In the genomic region with DNA sequence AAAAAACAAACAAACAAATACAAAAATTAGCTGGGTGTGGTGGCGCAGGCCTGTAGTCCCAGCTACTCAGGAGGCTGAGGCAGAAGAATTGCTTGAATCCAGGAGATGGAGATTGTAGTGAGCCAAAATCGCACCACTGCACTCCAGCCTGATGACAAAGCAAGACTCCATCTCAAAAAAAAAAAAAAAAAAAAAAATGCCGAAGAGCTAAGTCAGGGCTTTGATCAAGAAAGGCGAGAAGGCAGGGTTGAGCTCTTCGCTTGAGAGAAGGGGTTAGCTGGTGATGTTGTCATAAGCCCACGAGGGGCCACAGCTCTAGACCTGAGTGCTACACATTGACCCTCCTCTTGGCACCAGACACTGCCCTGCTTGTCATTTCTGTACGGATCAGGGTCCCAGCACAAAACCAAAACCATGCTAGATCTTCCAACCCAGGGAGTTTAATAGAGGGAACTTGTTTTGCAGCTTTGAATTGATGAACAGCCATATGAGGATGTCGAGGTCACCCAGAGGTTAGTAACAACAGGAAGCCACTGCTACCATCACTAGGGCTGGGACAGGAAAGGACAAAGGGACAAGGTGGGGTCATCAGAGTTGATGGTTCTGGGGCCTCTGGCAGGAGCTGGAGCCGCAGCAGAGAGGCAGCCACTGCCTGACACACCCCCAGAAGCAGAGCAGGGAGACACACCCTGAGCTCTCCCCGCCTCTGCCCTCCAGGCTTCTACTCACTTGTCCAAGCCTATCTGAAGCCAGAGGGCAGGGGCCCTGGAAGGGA, we compare ENCODE assay signal across 1 cellular context.
TF ChIP-seq lines count a peak whose summit lies in the region.

No MANE protein-coding gene starts in this region.

TF ChIP-seq in HepG2, 621 proteins besides CTCF, POLR2A, EP300 and RAD21 (continued from another document and continues in another):
- TF ChIP-seq ZXDC (CRISPR knock-in tag; IDR thresholded peaks at IDR 0.05) (no peak), ZFYVE20 (CRISPR knock-in tag; IDR thresholded peaks at IDR 0.05; ENCODE audit: borderline replicate concordance, low read depth) (no peak), SNRNP70 (IDR thresholded peaks at IDR 0.05; ENCODE audit: low read depth, low read length) (no peak), KAT7 (CRISPR knock-in tag; IDR thresholded peaks at IDR 0.05; ENCODE audit: borderline replicate concordance) (no peak), SAFB2 (CRISPR knock-in tag; IDR thresholded peaks at IDR 0.05; ENCODE audit: borderline replicate concordance, low read depth) (no peak), ZNF484 (CRISPR knock-in tag; IDR thresholded peaks at IDR 0.05; ENCODE audit: borderline replicate concordance, low read depth) (no peak), ZNF280B (CRISPR knock-in tag; IDR thresholded peaks at IDR 0.05; ENCODE audit: borderline replicate concordance) (no peak), ZNF530 (CRISPR knock-in tag; IDR thresholded peaks at IDR 0.05; ENCODE audit: low read depth) (no peak), KDM5A (IDR thresholded peaks at IDR 0.05; ENCODE audit: borderline replicate concordance, low read length) (no peak), KLF11 (CRISPR knock-in tag; IDR thresholded peaks at IDR 0.05) (no peak), PHF20 (CRISPR knock-in tag; IDR thresholded peaks at IDR 0.05) (no peak), FOXK2 (IDR thresholded peaks at IDR 0.05) (no peak), ZNF501 (CRISPR knock-in tag; IDR thresholded peaks at IDR 0.05) (no peak), ZFY (CRISPR knock-in tag; IDR thresholded peaks at IDR 0.05) (peak; percentile 33; the same call in 1 of the 2 replicates), ZNF678 (CRISPR knock-in tag; IDR thresholded peaks at IDR 0.05) (0 out of 2 replicates have a peak, but pooled peaks have one; percentile 61), ZNF567 (CRISPR knock-in tag; IDR thresholded peaks at IDR 0.05; ENCODE audit: borderline replicate concordance) (peak; percentile 62; the same call in 1 of the 2 replicates), BHLHE40 (IDR thresholded peaks at IDR 0.05; ENCODE audit: low read length) (no peak), ASH2L (IDR thresholded peaks at IDR 0.05; ENCODE audit: insufficient read length, low read depth, low read length) (no peak), KLF12 (CRISPR knock-in tag; IDR thresholded peaks at IDR 0.05; ENCODE audit: borderline replicate concordance) (no peak), DNMT1 (CRISPR knock-in tag; IDR thresholded peaks at IDR 0.05) (peak; percentile 56; the same call in 1 of the 2 replicates), ZBTB4 (CRISPR knock-in tag; IDR thresholded peaks at IDR 0.05; ENCODE audit: borderline replicate concordance) (no peak), ZFP1 (CRISPR knock-in tag; IDR thresholded peaks at IDR 0.05) (no peak), CBX5 (CRISPR knock-in tag; IDR thresholded peaks at IDR 0.05; ENCODE audit: borderline replicate concordance) (no peak), ZNF557 (CRISPR knock-in tag; IDR thresholded peaks at IDR 0.05) (no peak), TMF1 (CRISPR knock-in tag; IDR thresholded peaks at IDR 0.05; ENCODE audit: low read depth) (no peak), HBP1 (CRISPR knock-in tag; IDR thresholded peaks at IDR 0.05; ENCODE audit: low read depth) (no peak; the same call in 1 of the 2 replicates), ZNF251 (CRISPR knock-in tag; IDR thresholded peaks at IDR 0.05) (no peak), EHMT2 (IDR thresholded peaks at IDR 0.05; ENCODE audit: borderline replicate concordance, low read depth, low read length) (no peak), ZIK1 (CRISPR knock-in tag; IDR thresholded peaks at IDR 0.05; ENCODE audit: borderline replicate concordance, low read depth) (no peak), PLRG1 (conservative IDR thresholded peaks at IDR 0.05) (no peak), HDAC6 (IDR thresholded peaks at IDR 0.05; ENCODE audit: low read depth, low read length) (no peak), ZNF10 (CRISPR knock-in tag; IDR thresholded peaks at IDR 0.05; ENCODE audit: borderline replicate concordance, low read depth) (no peak), MTA3 (CRISPR knock-in tag; IDR thresholded peaks at IDR 0.05) (no peak), WIZ (CRISPR knock-in tag; IDR thresholded peaks at IDR 0.05) (no peak), ESRRA (CRISPR knock-in tag; IDR thresholded peaks at IDR 0.05; ENCODE audit: low read depth) (peak; percentile 90; the same call in 1 of the 2 replicates), MAFK (conservative IDR thresholded peaks at IDR 0.05 in 1 of 2, IDR thresholded peaks at IDR 0.05 in 1 of 2; ENCODE audit: low read length in 2 of 2) (no peak), SMAD1 (CRISPR knock-in tag; IDR thresholded peaks at IDR 0.05; ENCODE audit: borderline replicate concordance, low read depth) (no peak), ZSCAN9 (CRISPR knock-in tag; IDR thresholded peaks at IDR 0.05; ENCODE audit: borderline replicate concordance) (no peak), ZNF224 (CRISPR knock-in tag; IDR thresholded peaks at IDR 0.05) (no peak), RCOR2 (CRISPR knock-in tag; IDR thresholded peaks at IDR 0.05) (peak; percentile 48; the same call in 1 of the 2 replicates), ZNF569 (CRISPR knock-in tag; IDR thresholded peaks at IDR 0.05; ENCODE audit: borderline replicate concordance) (no peak), TBX3 (IDR thresholded peaks at IDR 0.05; ENCODE audit: borderline replicate concordance) (no peak), SMYD3 (CRISPR knock-in tag; IDR thresholded peaks at IDR 0.05) (no peak), CCDC6 (CRISPR knock-in tag; IDR thresholded peaks at IDR 0.05) (no peak), SETDB1 (CRISPR knock-in tag; IDR thresholded peaks at IDR 0.05; ENCODE audit: borderline replicate concordance) (no peak), XBP1 (CRISPR knock-in tag; IDR thresholded peaks at IDR 0.05) (no peak), ZNF83 (CRISPR knock-in tag; IDR thresholded peaks at IDR 0.05; ENCODE audit: borderline replicate concordance) (no peak)
- TF ChIP-seq, protein P1, sequence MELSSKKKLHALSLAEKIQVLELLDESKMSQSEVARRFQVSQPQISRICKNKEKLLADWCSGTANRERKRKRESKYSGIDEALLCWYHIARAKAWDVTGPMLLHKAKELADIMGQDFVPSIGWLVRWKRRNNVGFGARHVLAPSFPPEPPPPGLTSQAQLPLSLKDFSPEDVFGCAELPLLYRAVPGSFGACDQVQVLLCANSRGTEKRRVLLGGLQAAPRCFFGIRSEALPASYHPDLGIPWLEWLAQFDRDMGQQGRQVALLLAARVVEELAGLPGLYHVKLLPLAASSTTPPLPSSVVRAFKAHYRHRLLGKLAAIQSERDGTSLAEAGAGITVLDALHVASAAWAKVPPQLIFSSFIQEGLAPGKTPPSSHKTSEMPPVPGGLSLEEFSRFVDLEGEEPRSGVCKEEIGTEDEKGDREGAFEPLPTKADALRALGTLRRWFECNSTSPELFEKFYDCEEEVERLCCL (CRISPR knock-in tag; IDR thresholded peaks at IDR 0.05; ENCODE audit: borderline replicate concordance) = no peak
- TF ChIP-seq, protein P2, sequence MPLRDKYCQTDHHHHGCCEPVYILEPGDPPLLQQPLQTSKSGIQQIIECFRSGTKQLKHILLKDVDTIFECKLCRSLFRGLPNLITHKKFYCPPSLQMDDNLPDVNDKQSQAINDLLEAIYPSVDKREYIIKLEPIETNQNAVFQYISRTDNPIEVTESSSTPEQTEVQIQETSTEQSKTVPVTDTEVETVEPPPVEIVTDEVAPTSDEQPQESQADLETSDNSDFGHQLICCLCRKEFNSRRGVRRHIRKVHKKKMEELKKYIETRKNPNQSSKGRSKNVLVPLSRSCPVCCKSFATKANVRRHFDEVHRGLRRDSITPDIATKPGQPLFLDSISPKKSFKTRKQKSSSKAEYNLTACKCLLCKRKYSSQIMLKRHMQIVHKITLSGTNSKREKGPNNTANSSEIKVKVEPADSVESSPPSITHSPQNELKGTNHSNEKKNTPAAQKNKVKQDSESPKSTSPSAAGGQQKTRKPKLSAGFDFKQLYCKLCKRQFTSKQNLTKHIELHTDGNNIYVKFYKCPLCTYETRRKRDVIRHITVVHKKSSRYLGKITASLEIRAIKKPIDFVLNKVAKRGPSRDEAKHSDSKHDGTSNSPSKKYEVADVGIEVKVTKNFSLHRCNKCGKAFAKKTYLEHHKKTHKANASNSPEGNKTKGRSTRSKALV (CRISPR knock-in tag; IDR thresholded peaks at IDR 0.05) = 0 out of 2 replicates have a peak, but pooled peaks have one; percentile 59
- TF ChIP-seq, protein P3, sequence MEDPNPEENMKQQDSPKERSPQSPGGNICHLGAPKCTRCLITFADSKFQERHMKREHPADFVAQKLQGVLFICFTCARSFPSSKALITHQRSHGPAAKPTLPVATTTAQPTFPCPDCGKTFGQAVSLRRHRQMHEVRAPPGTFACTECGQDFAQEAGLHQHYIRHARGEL (CRISPR knock-in tag; IDR thresholded peaks at IDR 0.05) = no peak
- TF ChIP-seq, protein P4, sequence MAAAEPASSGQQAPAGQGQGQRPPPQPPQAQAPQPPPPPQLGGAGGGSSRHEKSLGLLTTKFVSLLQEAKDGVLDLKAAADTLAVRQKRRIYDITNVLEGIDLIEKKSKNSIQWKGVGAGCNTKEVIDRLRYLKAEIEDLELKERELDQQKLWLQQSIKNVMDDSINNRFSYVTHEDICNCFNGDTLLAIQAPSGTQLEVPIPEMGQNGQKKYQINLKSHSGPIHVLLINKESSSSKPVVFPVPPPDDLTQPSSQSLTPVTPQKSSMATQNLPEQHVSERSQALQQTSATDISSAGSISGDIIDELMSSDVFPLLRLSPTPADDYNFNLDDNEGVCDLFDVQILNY (CRISPR knock-in tag; conservative IDR thresholded peaks at IDR 0.05) = no peak
